ENCODE assay signal across 1 cellular context in the genomic region with DNA sequence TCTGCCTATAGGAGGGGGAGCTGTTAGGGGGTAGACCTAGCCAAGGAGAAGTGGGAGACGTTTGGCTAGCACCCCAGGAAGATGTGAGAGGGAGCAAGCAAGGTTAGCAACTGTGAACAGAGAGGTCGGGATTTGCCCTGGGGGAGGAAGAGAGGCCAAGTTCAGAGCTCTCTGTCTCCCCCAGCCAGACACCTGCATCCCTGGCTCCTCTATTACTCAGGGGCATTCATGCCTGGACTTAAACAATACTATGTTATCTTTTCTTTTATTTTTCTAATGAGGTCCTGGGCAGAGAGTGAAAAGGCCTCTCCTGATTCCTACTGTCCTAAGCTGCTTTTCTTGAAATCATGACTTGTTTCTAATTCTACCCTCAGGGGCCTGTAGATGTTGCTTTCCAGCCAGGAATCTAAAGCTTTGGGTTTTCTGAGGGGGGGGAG.
A peak's percentile ranks its signal among the peaks of the same experiment; 100 is the strongest.
TF ChIP-seq lines count a peak whose summit lies in the region.

No MANE protein-coding gene starts in this region.

TF ChIP-seq in H1, 55 proteins besides CTCF, POLR2A, EP300 and RAD21 (continued from another document):
- TF ChIP-seq POLR2AphosphoS5 (IDR thresholded peaks at IDR 0.05; ENCODE audit: low read depth, low read length): 0 out of 2 replicates have a peak, but pooled peaks have one; percentile 24
- peak; percentile 64 for TF ChIP-seq NANOG (IDR thresholded peaks at IDR 0.05; ENCODE audit: insufficient read depth, low read depth, low read length, poor library complexity, severe bottlenecking)
- TF ChIP-seq TCF12 (IDR thresholded peaks at IDR 0.05; ENCODE audit: low read depth, low read length): peak; percentile 93
- 0 out of 2 replicates have a peak, but pooled peaks have one; percentile 20 for TF ChIP-seq SP4 (IDR thresholded peaks at IDR 0.05; ENCODE audit: low read length)
- no peak for TF ChIP-seq SRF (IDR thresholded peaks at IDR 0.05; ENCODE audit: low read depth, low read length)
TF ChIP-seq in H1: peak in this region for 6.
